ENCODE assay signal across 8 cellular contexts in genomic region chrX:1537031-1537715, GRCh38. TPM values are rescaled to one million over a fixed set of nuclear protein-coding genes. Genes with fewer than 3 reads are reported as not detected.
DNase-seq lines count a peak whose midpoint lies in the region; ATAC-seq and TF ChIP-seq lines count a peak whose summit lies in the region.

A gene with protein sequence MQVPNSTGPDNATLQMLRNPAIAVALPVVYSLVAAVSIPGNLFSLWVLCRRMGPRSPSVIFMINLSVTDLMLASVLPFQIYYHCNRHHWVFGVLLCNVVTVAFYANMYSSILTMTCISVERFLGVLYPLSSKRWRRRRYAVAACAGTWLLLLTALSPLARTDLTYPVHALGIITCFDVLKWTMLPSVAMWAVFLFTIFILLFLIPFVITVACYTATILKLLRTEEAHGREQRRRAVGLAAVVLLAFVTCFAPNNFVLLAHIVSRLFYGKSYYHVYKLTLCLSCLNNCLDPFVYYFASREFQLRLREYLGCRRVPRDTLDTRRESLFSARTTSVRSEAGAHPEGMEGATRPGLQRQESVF (minus strand): TSS chrX:1537185. CDS start chrX:1466558, 70,627 bp downstream.

- H3K9me3 ChIP-seq in neutrophil (no peaks in the 10 kb centered on the region), upper lobe of left lung (no peaks in the 10 kb centered on the region)

- H3K27me3 ChIP-seq in KMS-11 (ENCODE audit: insufficient read depth, low read depth) (no peaks in the 10 kb centered on the region), neutrophil (no peaks in the 10 kb centered on the region), upper lobe of left lung (no peaks in the 10 kb centered on the region)

- peak in 1 of 4 donors; percentile 64 for TF ChIP-seq POLR2A in upper lobe of left lung (IDR thresholded peaks at IDR 0.05)

- CTCF ChIA-PET in GM10248 (lab: Yijun Ruan, JAX) = no interaction called here

- peaks cover 29% of the 10 kb centered on the region for H3K79me2 ChIP-seq in KMS-11 (ENCODE audit: insufficient read depth, low read depth)

- H2AFZ ChIP-seq in KMS-11 (ENCODE audit: low read depth) = peak within 1 kb of the TSS; percentile 19; the same call in 1 of the 2 replicates

- DNase-seq in GM10248 (ENCODE audit: extremely low spot score) (peak; percentile 77), upper lobe of left lung (peak; percentile 73 to 87), middle frontal gyrus (ENCODE audit: extremely low spot score, low spot score) (no peak)
- peak; percentile 45 to 57 (median 52) for DNase-seq in activated CD4-positive, CD25-positive, alpha-beta regulatory T cell (lab: John Stamatoyannopoulos, UW)
- peak; percentile 78 for DNase-seq in central memory CD4-positive, alpha-beta T cell

- H3K4me1 ChIP-seq in KMS-11 (ENCODE audit: low read depth, poor library complexity, severe bottlenecking) = peaks cover 6% of the 10 kb centered on the region
- peaks cover 27 to 42% of the 10 kb centered on the region in 2 experiments for H3K4me1 ChIP-seq in neutrophil (ENCODE audit: control insufficient read depth in 1 of 2, insufficient read depth in 1 of 2, low read depth in 1 of 2, low read length in 1 of 2)
- H3K4me1 ChIP-seq in upper lobe of left lung = peaks cover 0 to 8% (median 0%) of the 10 kb centered on the region in 4 donors

- peak; percentile 74 for ATAC-seq in GM21576 (IDR thresholded peaks at IDR 0.05; ENCODE audit: unreplicated experiment)
- ATAC-seq in upper lobe of left lung (ENCODE audit: low FRiP score in 2 of 2) = peak; percentile 70 to 79

- no peak for TF ChIP-seq EP300 in upper lobe of left lung (IDR thresholded peaks at IDR 0.05)

- no peak within 1 kb of the TSS for H3K4me3 ChIP-seq in KMS-11 (IDR thresholded peaks at IDR 0.05; ENCODE audit: insufficient read depth, low read depth, low read length)
- peak within 1 kb of the TSS; percentile 82 to 86 for H3K4me3 ChIP-seq in neutrophil (ENCODE audit: low read depth in 1 of 2, low read length in 1 of 2)
- H3K4me3 ChIP-seq in upper lobe of left lung = peak within 1 kb of the TSS; percentile 19 to 49 (median 44)

- POLR2A ChIA-PET in GM10248 (lab: Yijun Ruan, JAX) = no interaction called here

- TF ChIP-seq CTCF in GM10248 (IDR thresholded peaks at IDR 0.05; ENCODE audit: control extremely low read depth, extremely low read depth, low read depth, missing control alignments) = peak; percentile 71
- TF ChIP-seq CTCF in KMS-11 (conservative IDR thresholded peaks at IDR 0.05; ENCODE audit: low read depth, low read length) = no peak
- TF ChIP-seq CTCF in neutrophil (IDR thresholded peaks at IDR 0.05) = no peak
- TF ChIP-seq CTCF in upper lobe of left lung (IDR thresholded peaks at IDR 0.05) = no peak

- H3K36me3 ChIP-seq in KMS-11 (ENCODE audit: insufficient read depth) (no peaks in the 10 kb centered on the region), neutrophil (no peaks in the 10 kb centered on the region), upper lobe of left lung (no peaks in the 10 kb centered on the region)

- H3K9ac ChIP-seq in KMS-11 = peak within 1 kb of the TSS; percentile 97

- H4K20me1 ChIP-seq in KMS-11 (ENCODE audit: insufficient read depth) = no peaks in the 10 kb centered on the region

- peak within 1 kb of the TSS; percentile 100 for H3K27ac ChIP-seq in KMS-11
- H3K27ac ChIP-seq in neutrophil = peak within 1 kb of the TSS; percentile 97
- H3K27ac ChIP-seq in upper lobe of left lung = peak within 1 kb of the TSS; percentile 45 to 86 (median 70)

- 22 to 37% methylated on average over 14 to 27 of the region's 27 CpGs for WGBS in upper lobe of left lung, 2 donors

- peak within 1 kb of the TSS; percentile 62 for H3K4me2 ChIP-seq in KMS-11

RNA-seq across cellular contexts. Expression of the gene that starts here (rescaled TPM):
- 1 to 10 TPM; 1.7 to 4.4 (median 3.3) TPM for total RNA-seq in upper lobe of left lung
